In genomic region chr16:3754772-3755171, GRCh38 we compare ENCODE assay signal across 27 cellular contexts.
"Had no signal": no experiment of that assay in that cellular context is flagged by ENCODE, and none has a peak within 500 bp of the region (broad histone marks: within the 10 kb centered on the region; RNA-seq: fewer than 3 reads in every experiment).

No MANE protein-coding gene starts in this region.

- H3K4me1 Mint-ChIP-seq: activated naive CD8-positive, alpha-beta T cell treated with anti-CD3 and anti-CD28 coated beads, Interleukin-2, amount 50 U/mL, for 24 hours had no signal

- ATAC-seq: activated CD4-positive, CD25-positive, alpha-beta regulatory T cell treated with anti-CD3 and anti-CD28 coated beads, Interleukin-2, amount 50 U/mL, for 24 hours; activated CD8-positive, alpha-beta T cell treated with anti-CD3 and anti-CD28 coated beads for 36 hours; activated naive CD4-positive, alpha-beta T cell treated with anti-CD3 and anti-CD28 coated beads, Interleukin-2, amount 50 U/mL, for 72 hours; activated naive CD8-positive, alpha-beta T cell treated with anti-CD3 and anti-CD28 coated beads, Interleukin-2, amount 50 U/mL, for 24 hours had no signal

- DNase-seq: activated CD4-positive, alpha-beta T cell treated with anti-CD3 and anti-CD28 coated beads for 4 hours; activated CD8-positive, alpha-beta memory T cell treated with anti-CD3 and anti-CD28 coated beads, Interleukin-2, amount 50 U/mL, for 48 hours; activated CD8-positive, alpha-beta T cell treated with anti-CD3 and anti-CD28 coated beads for 36 hours; activated naive CD4-positive, alpha-beta T cell treated with Interleukin-2 at 50 U/mL for 16 hours; activated naive CD8-positive, alpha-beta T cell treated with anti-CD3 and anti-CD28 coated beads, Interleukin-2, amount 50 U/mL, for 24 hours; activated T-cell treated with anti-CD3 and anti-CD28 coated beads, Interleukin-2, amount 50 U/mL, for 1 hour; amniotic stem cell; Kasumi-1; KBM-7; NCI-H1048; NCI-H1417 treated with DMSO at 0.1 percent for 48 hours; NCI-H1694; NCI-H2029; NCI-H2107; NCI-H2171 treated with DMSO at 0.1 percent for 48 hours; NCI-H345; NCI-H510A; NCI-H526 treated with DMSO at 0.1 percent for 48 hours; NCI-H82; SIG-M5 had no signal

- H3K27me3 ChIP-seq: ascending aorta had no signal

- H3K9me3 Mint-ChIP-seq: activated CD8-positive, alpha-beta T cell treated with anti-CD3 and anti-CD28 coated beads for 36 hours; activated naive CD4-positive, alpha-beta T cell treated with anti-CD3 and anti-CD28 coated beads, Interleukin-2, amount 50 U/mL, for 72 hours; activated naive CD8-positive, alpha-beta T cell treated with anti-CD3 and anti-CD28 coated beads, Interleukin-2, amount 50 U/mL, for 24 hours; activated T-helper 1 cell treated with anti-CD3 and anti-CD28 coated beads, Interleukin-12 subunit alpha, Interleukin-12 subunit beta, Interleukin-2, Interleukin-4 antibody, amounts not matched to agents 30 ng/mL and 10 ng/mL and 1 ng/mL, durations not matched to agents 14 hours and 24 hours and 36 hours; brain; T-helper 1 cell treated with Interleukin-12 subunit alpha and Interleukin-12 subunit beta and Interleukin-4 antibody, amounts not matched to agents 30 μg/mL and 1 μg/mL, for 36 hours had no signal

- H3K27ac Mint-ChIP-seq: activated CD8-positive, alpha-beta T cell treated with anti-CD3 and anti-CD28 coated beads for 36 hours; activated naive CD8-positive, alpha-beta T cell treated with anti-CD3 and anti-CD28 coated beads, Interleukin-2, amount 50 U/mL, for 24 hours; activated T-helper 1 cell treated with anti-CD3 and anti-CD28 coated beads, Interleukin-12 subunit alpha, Interleukin-12 subunit beta, Interleukin-2, Interleukin-4 antibody, amounts not matched to agents 30 ng/mL and 10 ng/mL and 1 ng/mL, durations not matched to agents 14 hours and 24 hours and 36 hours; T-helper 1 cell treated with Interleukin-12 subunit alpha and Interleukin-12 subunit beta and Interleukin-4 antibody, amounts not matched to agents 30 μg/mL and 1 μg/mL, for 36 hours had no signal

- H3K27ac ChIP-seq: SK-N-MC had no signal

- H3K9me3 ChIP-seq: ascending aorta had no signal

- H3K4me3 Mint-ChIP-seq: activated CD8-positive, alpha-beta T cell treated with anti-CD3 and anti-CD28 coated beads for 36 hours; activated naive CD8-positive, alpha-beta T cell treated with anti-CD3 and anti-CD28 coated beads, Interleukin-2, amount 50 U/mL, for 24 hours; activated T-helper 1 cell treated with anti-CD3 and anti-CD28 coated beads, Interleukin-12 subunit alpha, Interleukin-12 subunit beta, Interleukin-2, Interleukin-4 antibody, amounts not matched to agents 30 ng/mL and 10 ng/mL and 1 ng/mL, durations not matched to agents 14 hours and 24 hours and 36 hours; brain; T-helper 1 cell treated with Interleukin-12 subunit alpha and Interleukin-12 subunit beta and Interleukin-4 antibody, amounts not matched to agents 30 μg/mL and 1 μg/mL, for 36 hours had no signal

- H3K4me3 ChIP-seq: ascending aorta, SK-N-MC had no signal

- H3K27me3 Mint-ChIP-seq: activated CD8-positive, alpha-beta T cell treated with anti-CD3 and anti-CD28 coated beads for 36 hours; activated naive CD8-positive, alpha-beta T cell treated with anti-CD3 and anti-CD28 coated beads, Interleukin-2, amount 50 U/mL, for 24 hours had no signal
